In the genomic region with DNA sequence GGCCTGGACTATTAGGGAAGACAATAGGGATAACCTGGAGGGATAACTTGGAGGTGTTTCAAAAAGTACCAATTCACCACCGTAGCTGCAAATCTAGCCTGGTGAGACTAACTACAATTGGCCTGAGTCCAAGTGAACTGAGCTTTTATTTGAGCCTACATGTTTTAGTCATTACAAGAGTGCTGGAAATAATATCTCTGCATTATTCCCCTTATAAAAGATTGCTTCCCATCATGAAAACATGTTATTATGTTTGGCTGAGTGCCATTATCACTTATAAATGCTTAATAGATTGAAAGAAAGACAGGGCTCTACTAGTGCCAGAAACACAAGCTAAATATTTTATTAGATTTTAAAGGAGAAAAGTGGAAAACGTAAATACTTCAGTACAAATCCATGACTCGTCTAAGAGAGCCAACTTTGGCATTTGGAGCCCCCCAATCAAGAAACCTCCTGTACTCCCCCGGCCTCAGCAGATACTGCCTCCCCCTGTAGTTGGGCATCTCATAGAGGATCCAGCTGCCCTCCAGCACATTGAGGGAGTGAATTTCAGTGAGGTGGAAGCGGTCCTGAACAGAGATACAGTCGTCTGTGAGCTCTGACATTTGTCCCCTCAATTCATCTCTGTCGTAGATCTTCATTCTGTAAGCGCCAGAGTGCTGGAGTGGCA, we compare ENCODE assay signal across 15 cellular contexts. TPM values are rescaled to one million over a fixed set of nuclear protein-coding genes. Genes with fewer than 3 reads are reported as not detected.
A peak's percentile ranks its signal among the peaks of the same experiment; 100 is the strongest.
DNase-seq lines count a peak whose midpoint lies in the region; ATAC-seq and TF ChIP-seq lines count a peak whose summit lies in the region.
"Had no signal": no experiment of that assay in that cellular context is flagged by ENCODE, and none has a peak within 500 bp of the region (broad histone marks: within the 10 kb centered on the region; RNA-seq: fewer than 3 reads in every experiment).

No MANE protein-coding gene starts in this region.

- H3K4me1 ChIP-seq in HUES48 (ENCODE audit: control insufficient read depth, insufficient read depth, low read length): peaks cover 12% of the 10 kb centered on the region; the same call in 1 of the 2 replicates

- H3K36me3 ChIP-seq in HUES48 (ENCODE audit: control insufficient read depth, insufficient read depth, low read length): no peaks in the 10 kb centered on the region
- H3K36me3 ChIP-seq: cardiac muscle cell had no signal

- H3K4me1 Mint-ChIP-seq in brain: peaks cover 18% of the 10 kb centered on the region
- no peaks in the 10 kb centered on the region for H3K4me1 Mint-ChIP-seq in osteocyte (ENCODE audit: unreplicated experiment)
- H3K4me1 Mint-ChIP-seq: CD8-positive, alpha-beta memory T cell had no signal

- peak overlapping the region; percentile 1; the same call in 1 of the 2 replicates for H3K9ac ChIP-seq in HUES48 (ENCODE audit: low read depth, low read length)

- H3K27ac Mint-ChIP-seq in brain: peak overlapping the region in 3 of 5 experiments; percentile 9 to 35 (median 35)
- no peak overlapping the region for H3K27ac Mint-ChIP-seq in osteocyte (ENCODE audit: unreplicated experiment)
- H3K27ac Mint-ChIP-seq: CD8-positive, alpha-beta memory T cell had no signal

- peak overlapping the region; percentile 68 for H3K27ac ChIP-seq in HUES48 (ENCODE audit: low read depth, low read length)
- H3K27ac ChIP-seq: cardiac muscle cell had no signal

- H3K27me3 Mint-ChIP-seq in brain (peaks cover 11% of the 10 kb centered on the region), osteocyte (ENCODE audit: unreplicated experiment) (no peaks in the 10 kb centered on the region)

- TF ChIP-seq CTCF in brain (conservative IDR thresholded peaks at IDR 0.05) (no peak), osteocyte (IDR thresholded peaks at IDR 0.05) (no peak)

- H3K36me3 Mint-ChIP-seq in brain (no peaks in the 10 kb centered on the region), osteocyte (ENCODE audit: unreplicated experiment) (no peaks in the 10 kb centered on the region)

- peaks cover 6% of the 10 kb centered on the region; the same call in 1 of the 2 replicates for H3K9me3 ChIP-seq in HUES48 (ENCODE audit: control insufficient read depth, insufficient read depth, low read length)

- H3K4me3 Mint-ChIP-seq in brain (no peak overlapping the region), osteocyte (ENCODE audit: unreplicated experiment) (no peak overlapping the region)
- H3K4me3 Mint-ChIP-seq: CD8-positive, alpha-beta memory T cell had no signal

- H3K9me3 Mint-ChIP-seq in brain: peaks cover 3 to 8% (median 6%) of the 10 kb centered on the region in 5 experiments
- H3K9me3 Mint-ChIP-seq in osteocyte (ENCODE audit: unreplicated experiment): peaks cover 6% of the 10 kb centered on the region

- no peak for ATAC-seq in HG03159 (IDR thresholded peaks at IDR 0.05; ENCODE audit: unreplicated experiment)
- ATAC-seq: left cardiac atrium had no signal

- H3K4me3 ChIP-seq in HUES48 (ENCODE audit: low read depth, low read length): no peak overlapping the region
- H3K4me3 ChIP-seq: cardiac muscle cell had no signal

- H3K27me3 ChIP-seq in HUES48 (ENCODE audit: control insufficient read depth, insufficient read depth, low read length): no peaks in the 10 kb centered on the region
- H3K27me3 ChIP-seq: cardiac muscle cell had no signal

- DNase-seq in NCI-H2107 (lab: John Stamatoyannopoulos, UW): peak; percentile 25
- peak; percentile 60 for DNase-seq in osteocyte (ENCODE audit: extremely low spot score, unreplicated experiment)
- no peak for DNase-seq in activated naive CD4-positive, alpha-beta T cell (lab: John Stamatoyannopoulos, UW)
- no peak for DNase-seq in mesenteric fat pad (ENCODE audit: low spot score)
- no peak for DNase-seq in NCI-H526 treated with DMSO at 0.1 percent for 48 hours (lab: John Stamatoyannopoulos, UW)
- DNase-seq: CD8-positive, alpha-beta memory T cell; foreskin melanocyte; left cardiac atrium; stimulated activated CD4-positive, alpha-beta T cell treated with anti-CD3 and anti-CD28 coated beads, Interleukin-4, amount 100 ng/mL, for 4 hours; T1000 had no signal

RNA-seq across cellular contexts. Expression of a gene that starts 3.6 kb away (rescaled TPM):
- not detected for polyA plus RNA-seq in brain (ENCODE audit: insufficient read depth, low read depth, low replicate concordance)
- total RNA-seq in osteocyte (not detected in 2 replicates), mesenteric fat pad (not detected)
- total RNA-seq: cardiac muscle cell; CD8-positive, alpha-beta memory T cell; left cardiac atrium; subcutaneous adipose tissue had no signal
- polyA plus RNA-seq: cardiac muscle cell; CD8-positive, alpha-beta memory T cell had no signal

RNA-seq across cellular contexts. Expression of a gene that starts 12.8 kb away (rescaled TPM):
- not detected for polyA plus RNA-seq in brain (ENCODE audit: insufficient read depth, low read depth, low replicate concordance)
- total RNA-seq in osteocyte: not detected in 2 replicates
- total RNA-seq in mesenteric fat pad: not detected
- total RNA-seq: cardiac muscle cell; CD8-positive, alpha-beta memory T cell; left cardiac atrium; subcutaneous adipose tissue had no signal
- polyA plus RNA-seq: cardiac muscle cell; CD8-positive, alpha-beta memory T cell had no signal

RNA-seq across cellular contexts. Expression of a gene that starts 18.1 kb away (rescaled TPM):
- polyA plus RNA-seq in brain (ENCODE audit: insufficient read depth, low read depth, low replicate concordance): not detected
- total RNA-seq in osteocyte (not detected in 2 replicates), mesenteric fat pad (not detected)
- total RNA-seq: cardiac muscle cell; CD8-positive, alpha-beta memory T cell; left cardiac atrium; subcutaneous adipose tissue had no signal
- polyA plus RNA-seq: cardiac muscle cell; CD8-positive, alpha-beta memory T cell had no signal

RNA-seq across cellular contexts. Expression of a gene that starts 21.0 kb away (rescaled TPM):
- polyA plus RNA-seq in brain (ENCODE audit: insufficient read depth, low read depth, low replicate concordance): not detected
- not detected in 2 replicates for total RNA-seq in osteocyte
- total RNA-seq in mesenteric fat pad: not detected
- total RNA-seq: cardiac muscle cell; CD8-positive, alpha-beta memory T cell; left cardiac atrium; subcutaneous adipose tissue had no signal
- polyA plus RNA-seq: cardiac muscle cell; CD8-positive, alpha-beta memory T cell had no signal

RNA-seq across cellular contexts. Expression of a gene that starts 47.4 kb away (rescaled TPM):
- polyA plus RNA-seq in brain (ENCODE audit: insufficient read depth, low read depth, low replicate concordance): 3.3 TPM
- total RNA-seq in osteocyte (not detected in 2 replicates), mesenteric fat pad (not detected)
- total RNA-seq: cardiac muscle cell; CD8-positive, alpha-beta memory T cell; left cardiac atrium; subcutaneous adipose tissue had no signal
- polyA plus RNA-seq: cardiac muscle cell; CD8-positive, alpha-beta memory T cell had no signal

Comparison
In these comparisons a context has a peak if more than half of its experiments do, and no peak if none do; other contexts are left out.
1. DNase-seq: peak in NCI-H2107 (single experiment) and osteocyte (single experiment); none in activated naive CD4-positive, alpha-beta T cell (0 of 4), mesenteric fat pad (single experiment) and NCI-H526 treated with DMSO at 0.1 percent for 48 hours (single experiment).